In the genomic region with DNA sequence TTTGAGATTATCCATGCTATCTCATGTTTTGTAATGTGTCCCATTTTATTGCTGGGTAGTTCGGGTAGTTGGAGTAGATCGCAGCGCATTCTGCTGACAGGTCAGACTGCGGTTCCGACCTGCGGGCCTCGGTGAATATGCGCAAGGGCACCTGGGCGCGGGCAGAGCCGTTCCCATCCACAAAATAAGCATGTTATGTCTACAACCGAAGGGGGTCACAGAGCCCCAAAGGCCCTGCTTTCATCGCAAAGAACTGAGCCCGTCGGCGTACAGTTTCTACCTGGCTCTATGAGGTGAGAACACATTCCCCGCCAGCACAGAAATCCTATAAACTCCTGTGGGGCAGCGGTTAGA, we compare ENCODE assay signal across 8 cellular contexts.
A peak's percentile ranks its signal among the peaks of the same experiment; 100 is the strongest.
DNase-seq lines count a peak whose midpoint lies in the region; ATAC-seq and TF ChIP-seq lines count a peak whose summit lies in the region.

No MANE protein-coding gene starts in this region.

- peak overlapping the region; percentile 98 for H3K4me3 Mint-ChIP-seq in natural killer cell

- peak overlapping the region; percentile 65 for H3K4me3 ChIP-seq in BLaER1
- H3K4me3 ChIP-seq in HL-60 (replicated peaks; ENCODE audit: insufficient read depth, low read length), result peak overlapping the region; percentile 35; the same call in 1 of the 2 replicates
- H3K4me3 ChIP-seq in coronary artery, result peak overlapping the region; percentile 72
- peak overlapping the region in 1 of 2 donors; percentile 30 for H3K4me3 ChIP-seq in body of pancreas

- TF ChIP-seq POLR2A in body of pancreas (IDR thresholded peaks at IDR 0.05), result no peak

- H3K9me3 Mint-ChIP-seq in natural killer cell, result peaks cover 0 to 5% of the 10 kb centered on the region in 2 donors

- peaks cover 50 to 67% of the 10 kb centered on the region in 2 donors for H3K27me3 Mint-ChIP-seq in natural killer cell (ENCODE audit: low read depth in 2 of 2)

- H3K4me1 ChIP-seq in BLaER1 (peaks cover 14% of the 10 kb centered on the region; the same call in 1 of the 2 replicates), body of pancreas (peaks cover 31% of the 10 kb centered on the region)

- peaks cover 20 to 29% of the 10 kb centered on the region in 2 donors for H3K4me1 Mint-ChIP-seq in natural killer cell

- no peaks in the 10 kb centered on the region for H3K36me3 ChIP-seq in BLaER1
- H3K36me3 ChIP-seq in body of pancreas (replicated peaks in 1 of 2; ENCODE audit: insufficient read depth in 1 of 2, low read depth in 2 of 2), result no peaks in the 10 kb centered on the region

- DNase-seq in HL-60 (ENCODE audit: low read depth in 1 of 2, low spot score in 1 of 2) (no peak), coronary artery (ENCODE audit: low spot score) (no peak), natural killer cell (no peak), body of pancreas (no peak), NCI-H2196 treated with DMSO at 0.1 percent for 48 hours (lab: John Stamatoyannopoulos, UW; ENCODE audit: unreplicated experiment) (no peak), AG08395 (ENCODE audit: low spot score) (no peak)

- H3K27ac ChIP-seq in BLaER1 (no peak overlapping the region), HL-60 (replicated peaks) (no peak overlapping the region), coronary artery (no peak overlapping the region), body of pancreas (peak overlapping the region in 2 of 4 donors; percentile 15 to 54)

- H3K9me3 ChIP-seq in BLaER1, result peaks cover 79% of the 10 kb centered on the region
- H3K9me3 ChIP-seq in body of pancreas, result no peaks in the 10 kb centered on the region

- ATAC-seq in natural killer cell, result no peak
- no peak for ATAC-seq in body of pancreas
- no peak for ATAC-seq in HG03108 (IDR thresholded peaks at IDR 0.05; ENCODE audit: unreplicated experiment)

- peak overlapping the region; percentile 87 for H3K4me2 ChIP-seq in BLaER1

- H3K27ac Mint-ChIP-seq in natural killer cell, result peak overlapping the region; percentile 93 to 97

- intact Hi-C loops in natural killer cell (cut with micrococcal nuclease) (no loop called here), body of pancreas (cut with DNase I) (no loop called here)

- 34 to 35% methylated on average over 17 to 18 of the region's 18 CpGs for WGBS in body of pancreas, 2 donors

- H4K20me1 ChIP-seq in BLaER1, result no peaks in the 10 kb centered on the region

- H3K27me3 ChIP-seq in BLaER1 (peaks cover 74% of the 10 kb centered on the region), HL-60 (ENCODE audit: insufficient read depth, poor library complexity, severe bottlenecking) (peaks cover 66% of the 10 kb centered on the region), body of pancreas (peaks cover 0 to 32% of the 10 kb centered on the region in 2 donors)

- peaks cover 8% of the 10 kb centered on the region for H3K36me3 Mint-ChIP-seq in natural killer cell

- TF ChIP-seq CTCF in HL-60 (IDR thresholded peaks at IDR 0.05; ENCODE audit: insufficient read depth, low read length) (no peak), coronary artery (IDR thresholded peaks at IDR 0.05) (no peak), natural killer cell (IDR thresholded peaks at IDR 0.05) (no peak), body of pancreas (IDR thresholded peaks at IDR 0.05) (no peak)

- H3K9ac ChIP-seq in BLaER1, result no peak overlapping the region; the same call in 1 of the 2 replicates
